25 cellular contexts compared by ENCODE assay signal in genomic region chr5:154986151-154986550, GRCh38. TPM values are rescaled to one million over a fixed set of nuclear protein-coding genes. Genes with fewer than 3 reads are reported as not detected.
DNase-seq lines count a peak whose midpoint lies in the region; ATAC-seq and TF ChIP-seq lines count a peak whose summit lies in the region.
"Had no signal": no experiment of that assay in that cellular context is flagged by ENCODE, and none has a peak within 500 bp of the region (broad histone marks: within the 10 kb centered on the region; RNA-seq: fewer than 3 reads in every experiment).

No MANE protein-coding gene starts in this region.

- H3K4me3 Mint-ChIP-seq in activated CD4-positive, alpha-beta memory T cell treated with anti-CD3 and anti-CD28 coated beads, Interleukin-2, amount 10 ng/mL, durations not matched to agents 7 days and 5 days: no peak overlapping the region
- H3K4me3 Mint-ChIP-seq: CD14-positive monocyte; CD8-positive, alpha-beta memory T cell had no signal

- 48 to 53% methylated on average over 4 of the region's 4 CpGs for WGBS in GM23248 (ENCODE audit: low coverage in 1 of 2, low lambda C conversion rate in 2 of 2, missing lambda C conversion rate in 2 of 2), 2 experiments

- no peaks in the 10 kb centered on the region for H3K4me1 Mint-ChIP-seq in activated CD4-positive, alpha-beta memory T cell treated with anti-CD3 and anti-CD28 coated beads, Interleukin-2, amount 10 ng/mL, durations not matched to agents 7 days and 5 days
- H3K4me1 Mint-ChIP-seq: CD8-positive, alpha-beta memory T cell had no signal

- ATAC-seq in HG02798 (IDR thresholded peaks at IDR 0.05; ENCODE audit: poor library complexity, unreplicated experiment): no peak
- ATAC-seq: Right ventricle myocardium inferior, SK-N-SH treated with all-trans-retinoic acid at 6 μM for 48 hours had no signal

- H3K9me3 Mint-ChIP-seq in activated CD4-positive, alpha-beta memory T cell treated with anti-CD3 and anti-CD28 coated beads, Interleukin-2, amount 10 ng/mL, durations not matched to agents 7 days and 5 days: no peaks in the 10 kb centered on the region
- H3K9me3 Mint-ChIP-seq: CD14-positive monocyte had no signal

- no peak overlapping the region for H3K4me2 ChIP-seq in GM23248 (ENCODE audit: unreplicated experiment)
- H3K4me2 ChIP-seq: PC-9 had no signal

- H3K9ac ChIP-seq in GM23248: no peak overlapping the region

- H3K79me2 ChIP-seq in GM23248 (ENCODE audit: insufficient read depth): no peaks in the 10 kb centered on the region

- H3K9me2 ChIP-seq in GM23248 (ENCODE audit: insufficient read depth): no peaks in the 10 kb centered on the region

- DNase-seq in amniotic epithelial cell (ENCODE audit: low read depth) (peak; percentile 21), fibroblast of peridontal ligament (ENCODE audit: extremely low read depth) (peak; percentile 5), myocyte (ENCODE audit: low read depth) (peak; percentile 78), GM13976 (ENCODE audit: low spot score) (no peak), GM23248 (no peak)
- DNase-seq in activated CD4-positive, alpha-beta memory T cell treated with anti-CD3 and anti-CD28 coated beads, Interleukin-2, amount 10 ng/mL, durations not matched to agents 7 days and 5 days: no peak
- DNase-seq: BE2C; CD8-positive, alpha-beta memory T cell; DMS 273 treated with DMSO at 0.1 percent for 48 hours; DMS79 treated with DMSO at 0.1 percent for 48 hours; GF-D8; KG1; MM.1S; NCI-H1417; NCI-H1694; NCI-H2029 treated with DMSO at 0.1 percent for 48 hours; NCI-H446 treated with DMSO at 0.1 percent for 48 hours; NCI-H526; PC-9 had no signal

- H3F3A ChIP-seq in GM23248 (ENCODE audit: insufficient read depth): no peaks in the 10 kb centered on the region

- no peaks in the 10 kb centered on the region for H4K20me1 ChIP-seq in GM23248 (ENCODE audit: insufficient read depth)

- no peaks in the 10 kb centered on the region for H3K4me1 ChIP-seq in GM23248 (ENCODE audit: insufficient read depth)
- H3K4me1 ChIP-seq: BE2C, SJCRH30 had no signal

- no peak overlapping the region for H3K27ac Mint-ChIP-seq in activated CD4-positive, alpha-beta memory T cell treated with anti-CD3 and anti-CD28 coated beads, Interleukin-2, amount 10 ng/mL, durations not matched to agents 7 days and 5 days
- H3K27ac Mint-ChIP-seq: CD14-positive monocyte; CD8-positive, alpha-beta memory T cell had no signal

- H3K4me3 ChIP-seq in GM23248: no peak overlapping the region
- H3K4me3 ChIP-seq: PC-9, SJCRH30 had no signal

- no peaks in the 10 kb centered on the region for H3K36me3 Mint-ChIP-seq in activated CD4-positive, alpha-beta memory T cell treated with anti-CD3 and anti-CD28 coated beads, Interleukin-2, amount 10 ng/mL, durations not matched to agents 7 days and 5 days (ENCODE audit: low read depth)
- H3K36me3 Mint-ChIP-seq: CD14-positive monocyte had no signal

- POLR2A ChIA-PET in activated CD4-positive, alpha-beta memory T cell treated with anti-CD3 and anti-CD28 coated beads, Interleukin-2, amount 10 ng/mL, durations not matched to agents 7 days and 5 days (lab: Charles Lee): no interaction called here

- in situ Hi-C loops in GM13976 (cut with MboI; ENCODE audit: low sequenced_read_pairs, unreplicated experiment): no loop called here
- in situ Hi-C loops in GM23248 (cut with MboI): no loop called here

- no peaks in the 10 kb centered on the region for H3K36me3 ChIP-seq in GM23248 (ENCODE audit: low read depth)
- H3K36me3 ChIP-seq: BE2C, SJCRH30 had no signal

- no peaks in the 10 kb centered on the region for H3K27me3 ChIP-seq in GM23248 (replicated peaks; ENCODE audit: insufficient read depth)
- H3K27me3 ChIP-seq: SJCRH30 had no signal

- CTCF ChIA-PET in activated CD4-positive, alpha-beta memory T cell treated with anti-CD3 and anti-CD28 coated beads, Interleukin-2, amount 10 ng/mL, durations not matched to agents 7 days and 5 days (lab: Charles Lee): no interaction called here

- peaks cover 10% of the 10 kb centered on the region for H3K27me3 Mint-ChIP-seq in activated CD4-positive, alpha-beta memory T cell treated with anti-CD3 and anti-CD28 coated beads, Interleukin-2, amount 10 ng/mL, durations not matched to agents 7 days and 5 days

- no peak for TF ChIP-seq CTCF in GM13976 (IDR thresholded peaks at IDR 0.05; ENCODE audit: borderline replicate concordance, control extremely low read depth, extremely low read depth, insufficient read depth, missing control alignments)

- no peak overlapping the region for H3K27ac ChIP-seq in GM23248
- H3K27ac ChIP-seq: PC-9, SJCRH30 had no signal

- no peak overlapping the region for H2AFZ ChIP-seq in GM23248
- H2AFZ ChIP-seq: PC-9 had no signal

- no peaks in the 10 kb centered on the region for H3K9me3 ChIP-seq in GM23248 (ENCODE audit: low read depth)
- H3K9me3 ChIP-seq: BE2C, SJCRH30 had no signal

RNA-seq across cellular contexts. Expression of gene KIF4B, which starts 27.4 kb away (rescaled TPM):
- total RNA-seq in myocyte: not detected in 2 replicates
- not detected for polyA plus RNA-seq in myocyte (2012)
- not detected for total RNA-seq in activated CD4-positive, alpha-beta memory T cell treated with anti-CD3 and anti-CD28 coated beads, Interleukin-2, amount 10 ng/mL, durations not matched to agents 7 days and 5 days
- total RNA-seq in GM23248 (2014; rRNA removed; shearing (Covaris generic)): not detected in 2 replicates
- polyA plus RNA-seq in GM23248 (2016; fragmentation: Nextera tagmentation; extraction: Ambion mirVana): not detected in 2 replicates
- total RNA-seq: PC-9, Right ventricle myocardium inferior, RPMI7951 had no signal
- polyA plus RNA-seq: CD14-positive monocyte; CD8-positive, alpha-beta memory T cell had no signal

RNA-seq across cellular contexts. Expression of gene MRPL22, which starts 45.3 kb away (rescaled TPM):
- 9.3 and 11.4 TPM in 2 replicates for total RNA-seq in myocyte
- 44.2 TPM for polyA plus RNA-seq in myocyte (2012)
- total RNA-seq in activated CD4-positive, alpha-beta memory T cell treated with anti-CD3 and anti-CD28 coated beads, Interleukin-2, amount 10 ng/mL, durations not matched to agents 7 days and 5 days: 10 to 100 TPM; 60.0 to 62.2 TPM
- 4.8 and 11.5 TPM in 2 replicates for total RNA-seq in GM23248 (2014; rRNA removed; shearing (Covaris generic))
- polyA plus RNA-seq in GM23248 (2016; fragmentation: Nextera tagmentation; extraction: Ambion mirVana): 93.7 and 95.9 TPM in 2 replicates

RNA-seq across cellular contexts. Expression of gene GEMIN5, which starts 48.1 kb away (rescaled TPM):
- total RNA-seq in myocyte: 19.8 and 22.0 TPM in 2 replicates
- 8.7 TPM for polyA plus RNA-seq in myocyte (2012)
- total RNA-seq in activated CD4-positive, alpha-beta memory T cell treated with anti-CD3 and anti-CD28 coated beads, Interleukin-2, amount 10 ng/mL, durations not matched to agents 7 days and 5 days: 10 to 100 TPM; 11.3 to 13.0 TPM
- 10.6 and 13.8 TPM in 2 replicates for total RNA-seq in GM23248 (2014; rRNA removed; shearing (Covaris generic))
- 9.1 and 9.4 TPM in 2 replicates for polyA plus RNA-seq in GM23248 (2016; fragmentation: Nextera tagmentation; extraction: Ambion mirVana)

Comparison
In these comparisons a context has a peak if more than half of its experiments do, and no peak if none do; other contexts are left out.
1. DNase-seq: peak in amniotic epithelial cell (single experiment), fibroblast of peridontal ligament (single experiment) and myocyte (single experiment); none in activated CD4-positive, alpha-beta memory T cell treated with anti-CD3 and anti-CD28 coated beads, Interleukin-2, amount 10 ng/mL, durations not matched to agents 7 days and 5 days (single experiment), GM13976 (single experiment) and GM23248 (single experiment).